Comparison of ENCODE assay signal across 8 cellular contexts in the genomic region with DNA sequence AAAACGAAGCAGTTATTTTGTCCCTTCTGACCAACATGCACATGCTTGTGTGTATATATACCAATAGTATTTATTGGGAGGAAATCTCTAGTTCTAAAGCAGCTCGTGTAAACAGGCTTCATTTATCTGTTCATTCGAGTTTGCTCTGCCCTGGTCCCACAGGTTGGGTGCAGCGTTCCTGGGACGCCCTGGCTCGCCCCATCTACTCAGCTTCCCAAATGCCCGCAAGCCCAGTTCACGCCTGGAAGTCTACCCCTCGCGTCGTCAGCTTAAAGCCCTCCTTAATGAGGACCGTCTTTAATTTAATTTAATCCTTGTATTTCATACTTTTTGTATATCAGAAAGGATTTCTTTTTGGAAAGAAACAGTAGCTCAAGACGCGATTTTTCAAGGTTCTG. TPM values are rescaled to one million over a fixed set of nuclear protein-coding genes. Genes with fewer than 3 reads are reported as not detected.
A peak's percentile ranks its signal among the peaks of the same experiment; 100 is the strongest.
DNase-seq lines count a peak whose midpoint lies in the region; ATAC-seq and TF ChIP-seq lines count a peak whose summit lies in the region.

No MANE protein-coding gene starts in this region.

- H3K4ac ChIP-seq in H9 (ENCODE audit: low read depth, low read length) = no peak overlapping the region

- H3K27ac ChIP-seq in H9 (ENCODE audit: insufficient read length, low read depth, low read length) = no peak overlapping the region
- H3K27ac ChIP-seq in iPS-18a (ENCODE audit: low read length) = no peak overlapping the region

- no peak overlapping the region for H2BK15ac ChIP-seq in H9 (ENCODE audit: low read depth, low read length)

- no peak overlapping the region for H4K8ac ChIP-seq in H9 (replicated peaks; ENCODE audit: insufficient read length, low read depth, low read length)

- H3K23ac ChIP-seq in H9 (ENCODE audit: insufficient read length, low read depth, low read length) = no peak overlapping the region

- H4K20me1 ChIP-seq in H9 (ENCODE audit: control insufficient read depth, insufficient read depth, insufficient read length) = no peaks in the 10 kb centered on the region

- H3K9ac ChIP-seq in H9 (ENCODE audit: extremely low read depth, insufficient read length, low read length) = no peak overlapping the region
- H3K9ac ChIP-seq in iPS-18a (ENCODE audit: low read length) = no peak overlapping the region

- H2BK5ac ChIP-seq in H9 (ENCODE audit: insufficient read length, low read length) = no peak overlapping the region

- peak overlapping the region; percentile 59 for H3K4me2 ChIP-seq in H9 (ENCODE audit: insufficient read depth, insufficient read length, low read length)

- TF ChIP-seq CTCF in H9 (conservative IDR thresholded peaks at IDR 0.05) (no peak), omental fat pad (IDR thresholded peaks at IDR 0.05) (no peak)

- intact Hi-C loops in activated T-helper 2 cell treated with anti-CD3 and anti-CD28 coated beads, Interferon-gamma antibody, Interleukin-2, Interleukin-4, amounts not matched to agents 10 μg/mL and 5 μg/mL and 100 μg/mL, durations not matched to agents 14 hours and 24 hours and 36 hours (cut with micrococcal nuclease) = no loop called here

- no peaks in the 10 kb centered on the region for H3K4me1 ChIP-seq in H9 (ENCODE audit: insufficient read depth, low read length)
- H3K4me1 ChIP-seq in iPS-18a (ENCODE audit: control insufficient read depth, low read depth, low read length) = no peaks in the 10 kb centered on the region

- no peak overlapping the region for H3K18ac ChIP-seq in H9 (ENCODE audit: insufficient read length, low read depth, low read length)

- H2AK5ac ChIP-seq in H9 (ENCODE audit: insufficient read length, low read length) = no peak overlapping the region

- no peak overlapping the region for H4K5ac ChIP-seq in H9 (ENCODE audit: insufficient read length, low read depth, low read length)

- no peaks in the 10 kb centered on the region for H3K36me3 ChIP-seq in iPS-18a (ENCODE audit: control insufficient read depth, low read depth, low read length)

- peaks cover 4 to 6% of the 10 kb centered on the region in 2 experiments; a peak in 1 of 4 replicates for H3K4me1 Mint-ChIP-seq in H9
- peaks cover 14% of the 10 kb centered on the region for H3K4me1 Mint-ChIP-seq in activated T-helper 2 cell treated with anti-CD3 and anti-CD28 coated beads, Interferon-gamma antibody, Interleukin-2, Interleukin-4, amounts not matched to agents 10 μg/mL and 5 μg/mL and 100 μg/mL, durations not matched to agents 14 hours and 24 hours and 36 hours (ENCODE audit: low read depth)
- H3K4me1 Mint-ChIP-seq in stimulated activated naive B cell treated with anti-CD40 and anti-IgM and Interleukin-4, amounts not matched to agents 10 μg/mL and 1 μg/mL and 100 μg/mL, for 72 hours = peaks cover 11 to 20% of the 10 kb centered on the region in 2 donors

- no peak overlapping the region for H3K14ac ChIP-seq in H9 (ENCODE audit: insufficient read depth, low read length)

- no peaks in the 10 kb centered on the region for H3K79me2 ChIP-seq in H9 (ENCODE audit: insufficient read depth, low read length)

- no peak overlapping the region for H2BK20ac ChIP-seq in H9 (ENCODE audit: low read depth, low read length, poor library complexity, severe bottlenecking)

- no CpG with 5 or more reads among the region's 14 CpGs for WGBS in H9 (ENCODE audit: extremely low coverage, insufficient read length, low lambda C conversion rate)

- DNase-seq in H9 (no peak), omental fat pad (ENCODE audit: low spot score) (no peak), RPMI8226 (no peak), islet precursor cell (no peak), retina (no peak)
- DNase-seq in activated T-helper 2 cell treated with anti-CD3 and anti-CD28 coated beads, Interferon-gamma antibody, Interleukin-2, Interleukin-4, amounts not matched to agents 10 μg/mL and 5 μg/mL and 100 μg/mL, durations not matched to agents 14 hours and 24 hours and 36 hours (ENCODE audit: low spot score) = no peak
- DNase-seq in stimulated activated naive B cell treated with anti-CD40 and anti-IgM and Interleukin-4, amounts not matched to agents 10 μg/mL and 1 μg/mL and 100 μg/mL, for 72 hours = no peak

- H2BK120ac ChIP-seq in H9 (ENCODE audit: low read depth, low read length, poor library complexity, severe bottlenecking) = no peak overlapping the region

- peak; percentile 22 to 33 for ATAC-seq in stimulated activated naive B cell treated with anti-CD40 and anti-IgM and Interleukin-4, amounts not matched to agents 10 μg/mL and 1 μg/mL and 100 μg/mL, for 72 hours (replicated peaks)
- ATAC-seq in omental fat pad (ENCODE audit: low FRiP score) = no peak

- peaks cover 9% of the 10 kb centered on the region; the same call in 1 of the 2 replicates for H3K27me3 ChIP-seq in H9 (ENCODE audit: insufficient read depth, low read length)
- H3K27me3 ChIP-seq in iPS-18a (ENCODE audit: control insufficient read depth, insufficient read depth, low read length) = peaks cover 34% of the 10 kb centered on the region

- H3T11ph ChIP-seq in H9 (ENCODE audit: low read length) = no peak overlapping the region

- H3K9me3 ChIP-seq in H9 (ENCODE audit: control insufficient read depth, low read depth, low read length) (no peaks in the 10 kb centered on the region), iPS-18a (ENCODE audit: control insufficient read depth, low read depth, low read length) (no peaks in the 10 kb centered on the region)

- H2AFZ ChIP-seq in H9 (ENCODE audit: low read length) = no peak overlapping the region

- no peak overlapping the region for H4K91ac ChIP-seq in H9 (ENCODE audit: insufficient read length, low read depth, low read length)

- peaks cover 0 to 2% (median 0%) of the 10 kb centered on the region in 3 experiments; a peak in 1 of 7 replicates for H3K36me3 Mint-ChIP-seq in H9 (ENCODE audit: insufficient read depth in 1 of 3, low read depth in 3 of 3)
- H3K36me3 Mint-ChIP-seq in activated T-helper 2 cell treated with anti-CD3 and anti-CD28 coated beads, Interferon-gamma antibody, Interleukin-2, Interleukin-4, amounts not matched to agents 10 μg/mL and 5 μg/mL and 100 μg/mL, durations not matched to agents 14 hours and 24 hours and 36 hours (ENCODE audit: low read depth) = no peaks in the 10 kb centered on the region
- peaks cover 5 to 19% of the 10 kb centered on the region in 2 donors for H3K36me3 Mint-ChIP-seq in stimulated activated naive B cell treated with anti-CD40 and anti-IgM and Interleukin-4, amounts not matched to agents 10 μg/mL and 1 μg/mL and 100 μg/mL, for 72 hours

- no peak overlapping the region for H3K27ac Mint-ChIP-seq in H9
- H3K27ac Mint-ChIP-seq in activated T-helper 2 cell treated with anti-CD3 and anti-CD28 coated beads, Interferon-gamma antibody, Interleukin-2, Interleukin-4, amounts not matched to agents 10 μg/mL and 5 μg/mL and 100 μg/mL, durations not matched to agents 14 hours and 24 hours and 36 hours = no peak overlapping the region
- peak overlapping the region; percentile 59 for H3K27ac Mint-ChIP-seq in stimulated activated naive B cell treated with anti-CD40 and anti-IgM and Interleukin-4, amounts not matched to agents 10 μg/mL and 1 μg/mL and 100 μg/mL, for 72 hours

- peak overlapping the region; percentile 63 to 81 for H3K4me3 Mint-ChIP-seq in H9
- peak overlapping the region; percentile 66 for H3K4me3 Mint-ChIP-seq in activated T-helper 2 cell treated with anti-CD3 and anti-CD28 coated beads, Interferon-gamma antibody, Interleukin-2, Interleukin-4, amounts not matched to agents 10 μg/mL and 5 μg/mL and 100 μg/mL, durations not matched to agents 14 hours and 24 hours and 36 hours (ENCODE audit: low read depth)
- peak overlapping the region; percentile 78 to 90 for H3K4me3 Mint-ChIP-seq in stimulated activated naive B cell treated with anti-CD40 and anti-IgM and Interleukin-4, amounts not matched to agents 10 μg/mL and 1 μg/mL and 100 μg/mL, for 72 hours

- H3K9me3 Mint-ChIP-seq in H9 = no peaks in the 10 kb centered on the region
- no peaks in the 10 kb centered on the region for H3K9me3 Mint-ChIP-seq in activated T-helper 2 cell treated with anti-CD3 and anti-CD28 coated beads, Interferon-gamma antibody, Interleukin-2, Interleukin-4, amounts not matched to agents 10 μg/mL and 5 μg/mL and 100 μg/mL, durations not matched to agents 14 hours and 24 hours and 36 hours
- peaks cover 0 to 3% of the 10 kb centered on the region in 2 donors for H3K9me3 Mint-ChIP-seq in stimulated activated naive B cell treated with anti-CD40 and anti-IgM and Interleukin-4, amounts not matched to agents 10 μg/mL and 1 μg/mL and 100 μg/mL, for 72 hours

- H3K23me2 ChIP-seq in H9 (ENCODE audit: insufficient read length, low read depth, low read length, poor library complexity, severe bottlenecking) = peaks cover 9% of the 10 kb centered on the region

- no peak overlapping the region for H3K56ac ChIP-seq in H9 (ENCODE audit: insufficient read length, low read depth, low read length)

- H3K79me1 ChIP-seq in H9 (ENCODE audit: insufficient read depth, low read depth, low read length, poor library complexity, severe bottlenecking) = no peaks in the 10 kb centered on the region

- H3K27me3 Mint-ChIP-seq in H9 (ENCODE audit: low read depth) = peaks cover 42% of the 10 kb centered on the region
- peaks cover 25% of the 10 kb centered on the region for H3K27me3 Mint-ChIP-seq in activated T-helper 2 cell treated with anti-CD3 and anti-CD28 coated beads, Interferon-gamma antibody, Interleukin-2, Interleukin-4, amounts not matched to agents 10 μg/mL and 5 μg/mL and 100 μg/mL, durations not matched to agents 14 hours and 24 hours and 36 hours (ENCODE audit: low read depth)
- H3K27me3 Mint-ChIP-seq in stimulated activated naive B cell treated with anti-CD40 and anti-IgM and Interleukin-4, amounts not matched to agents 10 μg/mL and 1 μg/mL and 100 μg/mL, for 72 hours = peaks cover 12 to 15% of the 10 kb centered on the region in 2 donors

- no peak overlapping the region for H2BK12ac ChIP-seq in H9 (ENCODE audit: insufficient read length, low read depth, low read length)

- peak overlapping the region; percentile 48 for H3K4me3 ChIP-seq in iPS-18a (ENCODE audit: low read length)

RNA-seq across cellular contexts. Expression of a gene that starts 0.6 kb away (rescaled TPM):
- total RNA-seq in H9 (2021) (0.22 and 0.26 TPM in 2 replicates), omental fat pad (10 to 100 TPM in 1 of 4 donors, 1 to 10 TPM in 3; 2.8 to 21.6 (median 4.2) TPM)
- total RNA-seq in activated T-helper 2 cell treated with anti-CD3 and anti-CD28 coated beads, Interferon-gamma antibody, Interleukin-2, Interleukin-4, amounts not matched to agents 10 μg/mL and 5 μg/mL and 100 μg/mL, durations not matched to agents 14 hours and 24 hours and 36 hours = 0.34 and 0.39 TPM in 2 replicates

RNA-seq across cellular contexts. Expression of a gene that starts 45.1 kb away (rescaled TPM):
- total RNA-seq in H9 (2021) (26.8 and 29.2 TPM in 2 replicates), omental fat pad (10 to 100 TPM; 32.2 to 59.4 (median 46.5) TPM)
- total RNA-seq in activated T-helper 2 cell treated with anti-CD3 and anti-CD28 coated beads, Interferon-gamma antibody, Interleukin-2, Interleukin-4, amounts not matched to agents 10 μg/mL and 5 μg/mL and 100 μg/mL, durations not matched to agents 14 hours and 24 hours and 36 hours = 52.3 and 53.5 TPM in 2 replicates

RNA-seq across cellular contexts. Expression of a gene that starts 49.9 kb away (rescaled TPM):
- total RNA-seq in H9 (2021) (72.4 and 72.8 TPM in 2 replicates), omental fat pad (10 to 100 TPM in 1 of 4 donors, 1 to 10 TPM in 3; 4.2 to 13.2 (median 7.3) TPM)
- total RNA-seq in activated T-helper 2 cell treated with anti-CD3 and anti-CD28 coated beads, Interferon-gamma antibody, Interleukin-2, Interleukin-4, amounts not matched to agents 10 μg/mL and 5 μg/mL and 100 μg/mL, durations not matched to agents 14 hours and 24 hours and 36 hours = 44.3 and 46.9 TPM in 2 replicates
